Comparison of ENCODE assay signal across 24 cellular contexts in genomic region chr4:186170966-186171365, GRCh38. TPM values are rescaled to one million over a fixed set of nuclear protein-coding genes. Genes with fewer than 3 reads are reported as not detected.
"Had no signal": no experiment of that assay in that cellular context is flagged by ENCODE, and none has a peak within 500 bp of the region (broad histone marks: within the 10 kb centered on the region; RNA-seq: fewer than 3 reads in every experiment).

No MANE protein-coding gene starts in this region.

- FAIRE-seq: islet of Langerhans had no signal

- H3K27ac ChIP-seq: dorsolateral prefrontal cortex, gastrocnemius medialis, heart left ventricle, left lung, ovary, psoas muscle, sigmoid colon, testis, tibial artery had no signal

- DNase-seq: dorsolateral prefrontal cortex; effector CD4-positive, alpha-beta T cell; gastrocnemius medialis; heart left ventricle; hippocampal formation; left cardiac atrium; left lung; mesenchymal stem cell; naive thymus-derived CD4-positive, alpha-beta T cell; occipital lobe; psoas muscle; right cardiac atrium; sigmoid colon; stimulated activated CD4-positive, alpha-beta T cell treated with anti-CD3 and anti-CD28 coated beads, Interleukin-2, amount 100 ng/mL, for 24 hours; stimulated activated CD4-positive, alpha-beta T cell treated with anti-CD3 and anti-CD28 coated beads, Interleukin-4, amount 100 ng/mL, for 24 hours; stimulated activated naive CD8-positive, alpha-beta T cell treated with anti-CD3 and anti-CD28 coated beads, Interleukin-15, Interleukin-2, amounts not matched to agents 100 U/mL and 50 U/mL, for 24 hours; substantia nigra; testis; tibial artery had no signal

- H3K27me3 ChIP-seq: dorsolateral prefrontal cortex, gastrocnemius medialis, heart left ventricle, left lung, ovary, sigmoid colon, testis, tibial artery had no signal

- H3K9me3 ChIP-seq: gastrocnemius medialis, heart left ventricle, left lung, ovary, psoas muscle, sigmoid colon, testis, tibial artery had no signal

- H3K36me3 ChIP-seq: gastrocnemius medialis, heart left ventricle, left lung, ovary, tibial artery had no signal

- H3K4me3 ChIP-seq: dorsolateral prefrontal cortex, gastrocnemius medialis, heart left ventricle, left lung, ovary, psoas muscle, sigmoid colon, testis, tibial artery had no signal

- ATAC-seq: gastrocnemius medialis; left cardiac atrium; left lung; naive thymus-derived CD4-positive, alpha-beta T cell; psoas muscle; right cardiac atrium; stimulated activated effector memory CD8-positive, alpha-beta T cell treated with anti-CD3 and anti-CD28 coated beads, Interleukin-12 subunit alpha, Interleukin-12 subunit beta, amount 100 ng/mL, for 72 hours; stimulated activated naive CD8-positive, alpha-beta T cell treated with anti-CD3 and anti-CD28 coated beads, Interleukin-15, Interleukin-2, amounts not matched to agents 100 U/mL and 50 U/mL, for 24 hours had no signal

- H3K4me1 ChIP-seq: gastrocnemius medialis, heart left ventricle, left lung, psoas muscle, sigmoid colon, testis, tibial artery had no signal

RNA-seq across cellular contexts. Expression of gene KLKB1, which starts 56.3 kb away (rescaled TPM):
- total RNA-seq: fibroblast of villous mesenchyme, mesothelial cell of epicardium had no signal
